ENCODE assay signal across 1 cellular context in genomic region chr1:2044510-2045319, GRCh38.
TF ChIP-seq lines count a peak whose summit lies in the region.

No MANE protein-coding gene starts in this region.

TF ChIP-seq in HepG2, 621 proteins besides CTCF, POLR2A, EP300 and RAD21 (continued from another document and continues in another):
- TF ChIP-seq ARID3A (IDR thresholded peaks at IDR 0.05; ENCODE audit: low read depth, low read length) (no peak), NFE2L1 (CRISPR knock-in tag; IDR thresholded peaks at IDR 0.05; ENCODE audit: borderline replicate concordance) (no peak), CENPBD1 (CRISPR knock-in tag; IDR thresholded peaks at IDR 0.05; ENCODE audit: borderline replicate concordance, low read depth) (no peak), ZNF235 (CRISPR knock-in tag; IDR thresholded peaks at IDR 0.05; ENCODE audit: borderline replicate concordance) (no peak), ARNT2 (CRISPR knock-in tag; IDR thresholded peaks at IDR 0.05; ENCODE audit: low read depth) (peak; percentile 57; the same call in 1 of the 2 replicates), TCF7L2 (IDR thresholded peaks at IDR 0.05; ENCODE audit: low read depth, low read length) (no peak), ZMYM4 (CRISPR knock-in tag; IDR thresholded peaks at IDR 0.05) (no peak; the same call in 1 of the 2 replicates), PPARG (CRISPR knock-in tag; conservative IDR thresholded peaks at IDR 0.05) (no peak), ZNF234 (CRISPR knock-in tag; conservative IDR thresholded peaks at IDR 0.05) (no peak), ZNF317 (CRISPR knock-in tag; IDR thresholded peaks at IDR 0.05) (no peak), HOXA9 (CRISPR knock-in tag; IDR thresholded peaks at IDR 0.05; ENCODE audit: borderline replicate concordance) (0 out of 2 replicates have a peak, but pooled peaks have one; percentile 67), TRIM24 (CRISPR knock-in tag; IDR thresholded peaks at IDR 0.05) (no peak), ZNF318 (CRISPR knock-in tag; IDR thresholded peaks at IDR 0.05) (no peak), ZBTB21 (CRISPR knock-in tag; IDR thresholded peaks at IDR 0.05) (no peak), SP4 (CRISPR knock-in tag; IDR thresholded peaks at IDR 0.05) (no peak), BRD4 (CRISPR knock-in tag; IDR thresholded peaks at IDR 0.05) (no peak), ERF (CRISPR knock-in tag; IDR thresholded peaks at IDR 0.05) (no peak), HOXA3 (CRISPR knock-in tag; IDR thresholded peaks at IDR 0.05) (peak; percentile 20; the same call in 1 of the 2 replicates), TP53 (CRISPR knock-in tag; conservative IDR thresholded peaks at IDR 0.05) (no peak), MXD1 (CRISPR knock-in tag; IDR thresholded peaks at IDR 0.05) (0 out of 2 replicates have a peak, but pooled peaks have one; percentile 19), HMG20A (CRISPR knock-in tag; IDR thresholded peaks at IDR 0.05; ENCODE audit: borderline replicate concordance) (no peak), ZNF230 (CRISPR knock-in tag; IDR thresholded peaks at IDR 0.05) (no peak), ZBTB39 (CRISPR knock-in tag; IDR thresholded peaks at IDR 0.05) (no peak), KLF6 (CRISPR knock-in tag; IDR thresholded peaks at IDR 0.05) (no peak), NBN (conservative IDR thresholded peaks at IDR 0.05) (no peak), TCF7 (IDR thresholded peaks at IDR 0.05; ENCODE audit: low read depth) (no peak), ZNF143 (CRISPR knock-in tag; IDR thresholded peaks at IDR 0.05) (no peak), SATB2 (CRISPR knock-in tag; IDR thresholded peaks at IDR 0.05) (no peak), ZNF180 (CRISPR knock-in tag; IDR thresholded peaks at IDR 0.05; ENCODE audit: borderline replicate concordance, low read depth) (no peak), FOXA1 (IDR thresholded peaks at IDR 0.05) (no peak), FOXA1 (CRISPR knock-in tag; IDR thresholded peaks at IDR 0.05) (no peak), MEF2D (CRISPR knock-in tag; IDR thresholded peaks at IDR 0.05) (no peak), ZBTB40 (IDR thresholded peaks at IDR 0.05) (no peak), ZBTB40 (CRISPR knock-in tag; IDR thresholded peaks at IDR 0.05) (peak; percentile 46; the same call in 1 of the 2 replicates), EED (CRISPR knock-in tag; IDR thresholded peaks at IDR 0.05) (no peak), ZSCAN22 (CRISPR knock-in tag; IDR thresholded peaks at IDR 0.05) (no peak), TEF (CRISPR knock-in tag; IDR thresholded peaks at IDR 0.05) (no peak), ZNF782 (CRISPR knock-in tag; IDR thresholded peaks at IDR 0.05; ENCODE audit: borderline replicate concordance) (no peak), CCDC6 (CRISPR knock-in tag; IDR thresholded peaks at IDR 0.05) (no peak)
